8 cellular contexts compared by ENCODE assay signal in the genomic region with DNA sequence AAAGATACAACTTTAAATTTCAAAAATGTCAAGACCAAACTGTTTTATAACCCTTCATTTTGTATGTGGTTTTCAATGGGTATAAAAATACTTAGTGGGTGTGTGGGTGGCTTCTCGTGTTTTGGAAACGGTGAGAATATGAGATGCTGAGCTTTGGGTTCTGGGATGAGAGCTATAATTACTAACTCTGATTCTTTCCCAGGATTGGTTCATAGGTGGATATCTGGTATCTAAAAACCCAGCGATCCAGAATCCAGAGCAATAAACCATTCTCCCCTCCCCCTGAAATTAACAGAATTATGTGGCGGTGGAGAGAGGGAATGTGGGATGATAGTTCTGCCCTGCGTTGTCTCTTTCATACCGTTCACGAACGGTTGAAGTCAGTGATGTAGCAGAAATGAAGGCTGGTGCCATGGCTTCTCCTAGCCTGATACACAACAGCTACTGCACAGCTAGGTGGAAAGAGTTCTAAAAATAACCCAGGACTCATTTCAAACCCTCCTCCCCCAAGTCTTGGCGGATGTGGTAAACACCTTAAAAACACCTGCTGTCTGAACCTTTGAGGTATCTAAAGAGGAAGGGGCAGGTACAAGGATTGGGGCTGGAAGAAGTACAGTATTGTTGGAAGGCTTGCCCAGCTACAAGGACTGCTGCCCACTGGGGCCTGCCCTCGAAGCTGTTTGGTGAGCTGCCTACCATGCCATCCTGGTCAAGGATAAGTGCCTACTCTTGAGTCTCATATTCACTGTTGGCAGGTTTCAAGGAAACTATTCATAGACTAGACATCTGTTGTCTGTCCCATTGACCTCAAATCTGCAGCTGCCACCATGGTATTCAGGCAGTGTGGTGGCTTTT. TPM values are rescaled to one million over a fixed set of nuclear protein-coding genes. Genes with fewer than 3 reads are reported as not detected.
DNase-seq lines count a peak whose midpoint lies in the region; ATAC-seq and TF ChIP-seq lines count a peak whose summit lies in the region.

No MANE protein-coding gene starts in this region.

- 82 to 86% methylated on average over 5 to 10 of the region's 10 CpGs for WGBS in endodermal cell (ENCODE audit: insufficient coverage in 1 of 2, insufficient read length in 1 of 2), 2 experiments

- H3K4me3 ChIP-seq in endodermal cell (ENCODE audit: low read length) = no peak overlapping the region

- DNase-seq in NCI-H524 (lab: John Stamatoyannopoulos, UW) (peak; percentile 55 to 81), NOMO-1 (lab: John Stamatoyannopoulos, UW; ENCODE audit: unreplicated experiment in 2 of 2) (no peak), endodermal cell (no peak), substantia nigra (lab: John Stamatoyannopoulos, UW) (no peak)
- peak; percentile 82 for DNase-seq in activated naive CD4-positive, alpha-beta T cell treated with anti-CD3 and anti-CD28 coated beads, Interleukin-2, amount 10 ng/mL, durations not matched to agents 7 days and 5 days
- DNase-seq in stimulated activated CD4-positive, alpha-beta T cell treated with anti-CD3 and anti-CD28 coated beads, Interleukin-2, amount 100 ng/mL, for 48 hours = peak; percentile 7 to 9

- H3K27ac Mint-ChIP-seq in activated naive CD4-positive, alpha-beta T cell treated with anti-CD3 and anti-CD28 coated beads, Interleukin-2, amount 10 ng/mL, durations not matched to agents 7 days and 5 days = peak overlapping the region; percentile 93
- H3K27ac Mint-ChIP-seq in endodermal cell = no peak overlapping the region

- H3K4me1 Mint-ChIP-seq in activated naive CD4-positive, alpha-beta T cell treated with anti-CD3 and anti-CD28 coated beads, Interleukin-2, amount 10 ng/mL, durations not matched to agents 7 days and 5 days = peaks cover 71% of the 10 kb centered on the region
- peaks cover 6% of the 10 kb centered on the region for H3K4me1 Mint-ChIP-seq in endodermal cell

- peaks cover 48% of the 10 kb centered on the region for H3K36me3 Mint-ChIP-seq in activated naive CD4-positive, alpha-beta T cell treated with anti-CD3 and anti-CD28 coated beads, Interleukin-2, amount 10 ng/mL, durations not matched to agents 7 days and 5 days
- peaks cover 44% of the 10 kb centered on the region for H3K36me3 Mint-ChIP-seq in endodermal cell (ENCODE audit: low read depth)

- TF ChIP-seq CTCF in endodermal cell (conservative IDR thresholded peaks at IDR 0.05) = no peak

- peaks cover 17% of the 10 kb centered on the region for H3K27me3 Mint-ChIP-seq in activated naive CD4-positive, alpha-beta T cell treated with anti-CD3 and anti-CD28 coated beads, Interleukin-2, amount 10 ng/mL, durations not matched to agents 7 days and 5 days
- no peaks in the 10 kb centered on the region for H3K27me3 Mint-ChIP-seq in endodermal cell (ENCODE audit: insufficient read depth)

- H3K27me3 ChIP-seq in endodermal cell (ENCODE audit: control insufficient read depth, insufficient read depth, low read length, poor library complexity, severe bottlenecking) = no peaks in the 10 kb centered on the region

- H3K9me3 Mint-ChIP-seq in activated naive CD4-positive, alpha-beta T cell treated with anti-CD3 and anti-CD28 coated beads, Interleukin-2, amount 10 ng/mL, durations not matched to agents 7 days and 5 days = peaks cover 7% of the 10 kb centered on the region
- peaks cover 10% of the 10 kb centered on the region for H3K9me3 Mint-ChIP-seq in endodermal cell

- CTCF ChIA-PET in activated naive CD4-positive, alpha-beta T cell treated with anti-CD3 and anti-CD28 coated beads, Interleukin-2, amount 10 ng/mL, durations not matched to agents 7 days and 5 days (lab: Charles Lee) = interaction anchor here (0.8 to 1.9 kb wide), 7 partner anchors 8 to 52 kb away, joined by 3 to 9 read pairs (median 4); no protein-coding TSS in a partner anchor

- H3K27ac ChIP-seq in endodermal cell (ENCODE audit: low read depth, low read length) = no peak overlapping the region
- H3K27ac ChIP-seq in substantia nigra (ENCODE audit: low read depth, low read length, poor library complexity, severe bottlenecking) = no peak overlapping the region

- ATAC-seq in GM18858 (IDR thresholded peaks at IDR 0.05; ENCODE audit: unreplicated experiment) (peak; percentile 76), HG02885 (IDR thresholded peaks at IDR 0.05; ENCODE audit: poor library complexity, unreplicated experiment) (peak; percentile 87)

- H3K9ac ChIP-seq in endodermal cell (ENCODE audit: extremely low read depth, low read length, poor library complexity, severe bottlenecking) = no peak overlapping the region

- H3K4me3 Mint-ChIP-seq in activated naive CD4-positive, alpha-beta T cell treated with anti-CD3 and anti-CD28 coated beads, Interleukin-2, amount 10 ng/mL, durations not matched to agents 7 days and 5 days = peak overlapping the region; percentile 65
- no peak overlapping the region for H3K4me3 Mint-ChIP-seq in endodermal cell

- H3K9me3 ChIP-seq in endodermal cell (ENCODE audit: control insufficient read depth, low read length) = peaks cover 13% of the 10 kb centered on the region

- H3K36me3 ChIP-seq in endodermal cell (ENCODE audit: control insufficient read depth, insufficient read depth, low read length) = peaks cover 48% of the 10 kb centered on the region

- H3K4me1 ChIP-seq in endodermal cell (ENCODE audit: control insufficient read depth, insufficient read depth, low read length) = no peaks in the 10 kb centered on the region

RNA-seq across cellular contexts. Expression of gene SEPTIN11, which starts 44.5 kb away (rescaled TPM):
- total RNA-seq in endodermal cell = 100 to 1,000 TPM; 102 to 116 TPM
- 130 TPM for polyA plus RNA-seq in endodermal cell (2013, experiment 1 of 2)
- polyA plus RNA-seq in endodermal cell (2013, experiment 2 of 2) = 129 TPM

Comparison
In these comparisons a context has a peak if more than half of its experiments do, and no peak if none do; other contexts are left out.
1. DNase-seq: peak in NCI-H524 (2 of 2), activated naive CD4-positive, alpha-beta T cell treated with anti-CD3 and anti-CD28 coated beads, Interleukin-2, amount 10 ng/mL, durations not matched to agents 7 days and 5 days (single experiment) and stimulated activated CD4-positive, alpha-beta T cell treated with anti-CD3 and anti-CD28 coated beads, Interleukin-2, amount 100 ng/mL, for 48 hours (2 of 2); none in NOMO-1 (0 of 2), endodermal cell (single experiment) and substantia nigra (0 of 49).